ENCODE assay signal across 5 cellular contexts in the genomic region with DNA sequence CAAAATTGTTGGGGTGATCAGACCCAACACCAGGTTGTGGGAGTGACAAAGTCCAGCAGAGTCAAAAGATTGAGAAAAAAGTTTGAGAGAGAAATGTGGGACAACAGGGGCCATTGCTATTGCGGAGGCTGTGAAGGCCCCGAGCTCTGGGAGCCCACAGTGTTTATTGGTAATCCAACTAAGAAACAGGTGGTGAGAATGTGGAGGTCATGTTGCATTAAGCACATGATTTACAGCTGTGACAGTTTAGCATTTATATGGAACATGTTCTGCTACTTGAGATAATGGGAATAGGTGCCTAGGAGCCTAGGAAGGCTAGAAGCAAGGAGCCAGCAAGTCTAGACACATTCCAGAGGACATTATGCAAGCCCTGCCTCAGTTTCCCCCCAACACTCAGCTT. TPM values are rescaled to one million over a fixed set of nuclear protein-coding genes. Genes with fewer than 3 reads are reported as not detected.
"Had no signal": no experiment of that assay in that cellular context is flagged by ENCODE, and none has a peak within 500 bp of the region (broad histone marks: within the 10 kb centered on the region; RNA-seq: fewer than 3 reads in every experiment).

No MANE protein-coding gene starts in this region.

RNA-seq across cellular contexts. Expression of a gene that starts 36.7 kb away (rescaled TPM):
- total RNA-seq: activated CD4-positive, alpha-beta T cell treated with anti-CD3 and anti-CD28 coated beads, Interleukin-2, amount 10 ng/mL, durations not matched to agents 24 days and 14 days; Right ventricle myocardium superior; T-helper 1 cell treated with Interleukin-12 subunit alpha and Interleukin-12 subunit beta and Interleukin-4 antibody, amounts not matched to agents 30 ng/mL and 1 ng/mL, for 36 hours; T-helper 2 cell treated with Interferon-gamma antibody and Interleukin-4, amounts not matched to agents 100 ng/mL and 5 ng/mL, for 36 hours had no signal
- polyA plus RNA-seq: IgD-negative memory B cell had no signal
